10 cellular contexts compared by ENCODE assay signal in the genomic region with DNA sequence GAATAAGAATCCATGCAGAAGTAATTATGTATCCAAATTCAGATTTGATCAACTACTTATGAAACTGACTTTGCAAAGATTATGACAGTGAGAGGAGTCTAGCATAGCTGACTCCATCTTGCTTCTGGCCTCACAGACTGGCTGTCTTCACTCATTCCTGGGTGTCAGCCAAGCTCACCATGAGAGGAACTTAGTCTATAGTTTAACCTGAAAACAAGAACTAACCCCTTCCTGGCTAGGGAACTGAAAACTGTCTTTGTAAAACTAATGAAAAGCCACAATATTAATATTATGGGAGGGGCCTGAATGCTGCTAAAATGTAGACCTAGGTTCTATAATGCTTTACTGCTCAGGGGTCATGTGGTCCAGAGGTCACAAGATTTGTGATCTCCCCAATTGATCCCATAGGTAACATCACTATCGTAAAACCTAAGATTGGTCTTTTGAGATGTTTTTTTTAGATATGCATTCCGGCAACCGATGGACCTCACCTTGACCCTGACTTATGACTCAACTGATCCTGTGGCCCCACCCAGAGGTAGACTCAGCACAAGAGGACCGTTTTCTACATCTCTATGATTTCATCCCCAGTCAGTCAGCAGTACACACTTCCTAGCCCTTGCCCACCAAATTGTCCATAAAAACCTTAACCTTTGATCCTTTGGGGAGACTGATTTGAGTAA. TPM values are rescaled to one million over a fixed set of nuclear protein-coding genes. Genes with fewer than 3 reads are reported as not detected.
DNase-seq lines count a peak whose midpoint lies in the region; ATAC-seq and TF ChIP-seq lines count a peak whose summit lies in the region.
"Had no signal": no experiment of that assay in that cellular context is flagged by ENCODE, and none has a peak within 500 bp of the region (broad histone marks: within the 10 kb centered on the region; RNA-seq: fewer than 3 reads in every experiment).

No MANE protein-coding gene starts in this region.

- ATAC-seq in GM18505 (IDR thresholded peaks at IDR 0.05; ENCODE audit: unreplicated experiment) (peak; percentile 81), GM21528 (IDR thresholded peaks at IDR 0.05; ENCODE audit: low FRiP score, unreplicated experiment) (peak; percentile 78), HG03460 (IDR thresholded peaks at IDR 0.05; ENCODE audit: unreplicated experiment) (peak; percentile 84)

- no peak for TF ChIP-seq POLR2A in GM18505 (IDR thresholded peaks at IDR 0.05; ENCODE audit: borderline replicate concordance, extremely low read depth, insufficient read depth, insufficient read length)

- no peaks in the 10 kb centered on the region for H3K36me3 Mint-ChIP-seq in activated T-cell treated with anti-CD3 and anti-CD28 coated beads, Interleukin-2, amount 50 U/mL, for 24 hours (ENCODE audit: low read depth)

- H3K27me3 Mint-ChIP-seq in activated T-cell treated with anti-CD3 and anti-CD28 coated beads, Interleukin-2, amount 50 U/mL, for 24 hours, result no peaks in the 10 kb centered on the region

- H3K4me1 Mint-ChIP-seq in activated T-cell treated with anti-CD3 and anti-CD28 coated beads, Interleukin-2, amount 50 U/mL, for 24 hours (ENCODE audit: low read depth), result peaks cover 14% of the 10 kb centered on the region

- DNase-seq in fibroblast of pulmonary artery (ENCODE audit: low read depth) (peak; percentile 14), NCI-H524 treated with DMSO at 0.1 percent for 48 hours (lab: John Stamatoyannopoulos, UW) (no peak), occipital lobe (lab: John Stamatoyannopoulos, UW) (no peak), AG08396 (ENCODE audit: low spot score) (no peak)
- no peak for DNase-seq in activated T-cell treated with anti-CD3 and anti-CD28 coated beads, Interleukin-2, amount 50 U/mL, for 24 hours
- DNase-seq: activated CD4-positive, alpha-beta T cell treated with anti-CD3 and anti-CD28 coated beads, Interleukin-2, amount 50 U/mL, for 4 hours; NCI-H1092 treated with DMSO at 0.1 percent for 48 hours had no signal

- no peaks in the 10 kb centered on the region for H3K9me3 Mint-ChIP-seq in activated T-cell treated with anti-CD3 and anti-CD28 coated beads, Interleukin-2, amount 50 U/mL, for 24 hours

- no peak for TF ChIP-seq CTCF in fibroblast of pulmonary artery (IDR thresholded peaks at IDR 0.05; ENCODE audit: low read length, missing control alignments)

- no peak overlapping the region for H3K4me3 Mint-ChIP-seq in activated T-cell treated with anti-CD3 and anti-CD28 coated beads, Interleukin-2, amount 50 U/mL, for 24 hours

- H3K27ac Mint-ChIP-seq in activated T-cell treated with anti-CD3 and anti-CD28 coated beads, Interleukin-2, amount 50 U/mL, for 24 hours, result no peak overlapping the region

- no peak overlapping the region for H3K4me3 ChIP-seq in fibroblast of pulmonary artery (replicated peaks; ENCODE audit: low read depth, low read length)

RNA-seq across cellular contexts. Expression of a gene that starts 55.2 kb away (rescaled TPM):
- total RNA-seq in occipital lobe, result 233 TPM
